ENCODE assay signal across 10 cellular contexts in genomic region chr9:3708751-3709150, GRCh38.
A peak's percentile ranks its signal among the peaks of the same experiment; 100 is the strongest.
DNase-seq lines count a peak whose midpoint lies in the region; TF ChIP-seq lines count a peak whose summit lies in the region.
"Had no signal": no experiment of that assay in that cellular context is flagged by ENCODE, and none has a peak within 500 bp of the region (broad histone marks: within the 10 kb centered on the region; RNA-seq: fewer than 3 reads in every experiment).

No MANE protein-coding gene starts in this region.

- peak; percentile 99 for DNase-seq in DMS79 (lab: John Stamatoyannopoulos, UW)
- peak; percentile 67 for DNase-seq in NCI-H2081 treated with DMSO at 0.1 percent for 48 hours (lab: John Stamatoyannopoulos, UW)
- peak; percentile 93 for DNase-seq in astrocyte of the hippocampus (ENCODE audit: low read depth, low spot score)
- DNase-seq in iris pigment epithelial cell (ENCODE audit: low read depth): peak; percentile 31
- DNase-seq in HEK293T (ENCODE audit: extremely low spot score): no peak
- no peak for DNase-seq in HUDEP-2 (lab: John Stamatoyannopoulos, UW; ENCODE audit: unreplicated experiment in 76 of 76)
- no peak for DNase-seq in SKM-1 treated with dmso at 0.1 percent for 144 hours (lab: John Stamatoyannopoulos, UW; ENCODE audit: unreplicated experiment)
- DNase-seq in GOT3 (lab: John Stamatoyannopoulos, UW): no peak
- DNase-seq: activated naive CD8-positive, alpha-beta T cell treated with anti-CD3 and anti-CD28 coated beads for 36 hours; mucosa of descending colon had no signal

- POLR2A ChIA-PET in HEK293T (lab: Yijun Ruan, JAX): no interaction called here

- CTCF ChIA-PET in HEK293T (lab: Yijun Ruan, JAX): no interaction called here

TF ChIP-seq in HEK293T, 16 proteins besides CTCF, POLR2A, EP300 and RAD21:
- no peak for TF ChIP-seq TARDBP (IDR thresholded peaks at IDR 0.05)
- no peak for TF ChIP-seq FOXK2 (IDR thresholded peaks at IDR 0.05)
- no peak for TF ChIP-seq LEF1 (IDR thresholded peaks at IDR 0.05; ENCODE audit: borderline replicate concordance)
- TF ChIP-seq NFRKB (IDR thresholded peaks at IDR 0.05): no peak
- no peak for TF ChIP-seq ARNT (IDR thresholded peaks at IDR 0.05)
- TF ChIP-seq L3MBTL2 (conservative IDR thresholded peaks at IDR 0.05): no peak
- no peak for TF ChIP-seq PKNOX1 (IDR thresholded peaks at IDR 0.05)
- TF ChIP-seq SUZ12 (IDR thresholded peaks at IDR 0.05): no peak
- no peak for TF ChIP-seq ZNF384 (IDR thresholded peaks at IDR 0.05)
- no peak for TF ChIP-seq SP1 (IDR thresholded peaks at IDR 0.05)
- no peak for TF ChIP-seq FOXM1 (IDR thresholded peaks at IDR 0.05; ENCODE audit: borderline replicate concordance)
- TF ChIP-seq ELF4 (IDR thresholded peaks at IDR 0.05): no peak
- TF ChIP-seq HDGF (IDR thresholded peaks at IDR 0.05; ENCODE audit: borderline replicate concordance): no peak

Comparison
In these comparisons a context has a peak if more than half of its experiments do, and no peak if none do; other contexts are left out.
1. DNase-seq: peak in DMS79 (single experiment), NCI-H2081 treated with DMSO at 0.1 percent for 48 hours (single experiment), astrocyte of the hippocampus (single experiment) and iris pigment epithelial cell (single experiment); none in HEK293T (single experiment), HUDEP-2 (0 of 76), SKM-1 treated with dmso at 0.1 percent for 144 hours (single experiment) and GOT3 (single experiment).